In genomic region chr1:246724725-246725095, GRCh38 we compare ENCODE assay signal across 9 cellular contexts. TPM values are rescaled to one million over a fixed set of nuclear protein-coding genes. Genes with fewer than 3 reads are reported as not detected.
A peak's percentile ranks its signal among the peaks of the same experiment; 100 is the strongest.
DNase-seq lines count a peak whose midpoint lies in the region; ATAC-seq and TF ChIP-seq lines count a peak whose summit lies in the region.
"Had no signal": no experiment of that assay in that cellular context is flagged by ENCODE, and none has a peak within 500 bp of the region (broad histone marks: within the 10 kb centered on the region; RNA-seq: fewer than 3 reads in every experiment).

No MANE protein-coding gene starts in this region.

- peak; percentile 1 for DNase-seq in stimulated activated CD4-positive, alpha-beta T cell treated with anti-CD3 and anti-CD28 coated beads, Interleukin-4, amount 100 ng/mL, for 48 hours (ENCODE audit: low read depth in 2 of 2)
- DNase-seq in stimulated activated CD4-positive, alpha-beta T cell treated with anti-CD3 and anti-CD28 coated beads, Interleukin-15, amount 100 ng/mL, for 24 hours: no peak
- peak; percentile 74 for DNase-seq in NCI-H146 treated with DMSO at 0.1 percent for 48 hours (lab: John Stamatoyannopoulos, UW; ENCODE audit: unreplicated experiment)
- no peak for DNase-seq in activated T-cell treated with anti-CD3 and anti-CD28 coated beads, Interleukin-2, amount 50 U/mL, for 4 hours
- DNase-seq in cardiac muscle cell (ENCODE audit: low read depth in 1 of 2, low spot score in 1 of 2): peak; percentile 18 to 36
- peak; percentile 67 for DNase-seq in pons (ENCODE audit: low spot score)
- no peak for DNase-seq in ureter (ENCODE audit: low spot score)

- peak; percentile 36 for ATAC-seq in HG02759 (IDR thresholded peaks at IDR 0.05; ENCODE audit: unreplicated experiment)
- no peak for ATAC-seq in activated T-cell treated with anti-CD3 and anti-CD28 coated beads, Interleukin-2, amount 50 U/mL, for 4 hours
- ATAC-seq: HCT116 had no signal

- H3K36me3 ChIP-seq in cardiac muscle cell: peaks cover 23% of the 10 kb centered on the region

- H3K27ac ChIP-seq in cardiac muscle cell: peak overlapping the region; percentile 75

- peaks cover 2% of the 10 kb centered on the region for H3K4me1 Mint-ChIP-seq in activated T-cell treated with anti-CD3 and anti-CD28 coated beads, Interleukin-2, amount 50 U/mL, for 4 hours (ENCODE audit: low read depth)

- H3K9me3 ChIP-seq in cardiac muscle cell (ENCODE audit: low read depth): no peaks in the 10 kb centered on the region

- H3K27me3 ChIP-seq in cardiac muscle cell: no peaks in the 10 kb centered on the region

- H3K9me3 Mint-ChIP-seq in activated T-cell treated with anti-CD3 and anti-CD28 coated beads, Interleukin-2, amount 50 U/mL, for 4 hours: peaks cover 25% of the 10 kb centered on the region

- H3K4me3 Mint-ChIP-seq in activated T-cell treated with anti-CD3 and anti-CD28 coated beads, Interleukin-2, amount 50 U/mL, for 4 hours: peak overlapping the region; percentile 78

- H3K27me3 Mint-ChIP-seq in activated T-cell treated with anti-CD3 and anti-CD28 coated beads, Interleukin-2, amount 50 U/mL, for 4 hours (ENCODE audit: low read depth): peaks cover 11% of the 10 kb centered on the region

- peaks cover 20% of the 10 kb centered on the region for H3K36me3 Mint-ChIP-seq in activated T-cell treated with anti-CD3 and anti-CD28 coated beads, Interleukin-2, amount 50 U/mL, for 4 hours (ENCODE audit: insufficient read depth)

- H3K4me3 ChIP-seq in cardiac muscle cell: peak overlapping the region; percentile 84

- TF ChIP-seq CTCF in cardiac muscle cell (IDR thresholded peaks at IDR 0.05; ENCODE audit: low read depth, low read length): no peak

- H3K4me1 ChIP-seq in cardiac muscle cell (ENCODE audit: low read depth): no peaks in the 10 kb centered on the region

RNA-seq across cellular contexts. Expression of gene SCCPDH, which starts 0.5 kb away (rescaled TPM):
- 10 to 100 TPM; 17.6 to 27.0 (median 17.7) TPM for total RNA-seq in activated T-cell treated with anti-CD3 and anti-CD28 coated beads, Interleukin-2, amount 50 U/mL, for 4 hours
- total RNA-seq in cardiac muscle cell: 43.6 and 55.5 TPM in 2 replicates
- 88.0 and 91.3 TPM in 2 replicates for polyA plus RNA-seq in cardiac muscle cell
- 108 TPM for total RNA-seq in ureter

Comparison
In these comparisons a context has a peak if more than half of its experiments do, and no peak if none do; other contexts are left out.
1. DNase-seq: peak in stimulated activated CD4-positive, alpha-beta T cell treated with anti-CD3 and anti-CD28 coated beads, Interleukin-4, amount 100 ng/mL, for 48 hours (2 of 2), NCI-H146 treated with DMSO at 0.1 percent for 48 hours (single experiment), cardiac muscle cell (2 of 2) and pons (single experiment); none in stimulated activated CD4-positive, alpha-beta T cell treated with anti-CD3 and anti-CD28 coated beads, Interleukin-15, amount 100 ng/mL, for 24 hours (single experiment), activated T-cell treated with anti-CD3 and anti-CD28 coated beads, Interleukin-2, amount 50 U/mL, for 4 hours (single experiment) and ureter (single experiment).